ENCODE assay signal across 8 cellular contexts in genomic region chr20:44092551-44093248, GRCh38.
DNase-seq lines count a peak whose midpoint lies in the region; FAIRE-seq and TF ChIP-seq lines count a peak whose summit lies in the region.

No MANE protein-coding gene starts in this region.

- H3K4me3 Mint-ChIP-seq in nephron progenitor cell = no peak overlapping the region

- H3K36me3 Mint-ChIP-seq in nephron progenitor cell (ENCODE audit: low read depth) = no peaks in the 10 kb centered on the region

- no peak overlapping the region for H3K4me3 ChIP-seq in NT2/D1 (ENCODE audit: insufficient read length, low read depth)
- no peak overlapping the region for H3K4me3 ChIP-seq in bronchial epithelial cell (ENCODE audit: low read depth, low read length)

- H3K27ac Mint-ChIP-seq in nephron progenitor cell = no peak overlapping the region

- H3K27me3 ChIP-seq in NT2/D1 (ENCODE audit: insufficient read depth, insufficient read length) (no peaks in the 10 kb centered on the region), bronchial epithelial cell (ENCODE audit: control insufficient read depth, insufficient read depth, low read length) (no peaks in the 10 kb centered on the region)

- no peak overlapping the region for H3K27ac ChIP-seq in substantia nigra (ENCODE audit: low read depth, low read length, poor library complexity, severe bottlenecking)

- no peaks in the 10 kb centered on the region for H3K36me3 ChIP-seq in NT2/D1 (ENCODE audit: insufficient read depth, insufficient read length, low read length)
- no peaks in the 10 kb centered on the region for H3K36me3 ChIP-seq in bronchial epithelial cell (ENCODE audit: control insufficient read depth, insufficient read depth, low read length)

- peak overlapping the region; percentile 11 for H3K9ac ChIP-seq in NT2/D1 (ENCODE audit: insufficient read length, low read depth)

- FAIRE-seq in bronchial epithelial cell (lab: Jason Lieb, UNC) (no peak), frontal cortex (lab: Jason Lieb, UNC) (no peak)

- DNase-seq in AG20443 (ENCODE audit: low spot score) = peak; percentile 42
- peak; percentile 51 for DNase-seq in NT2/D1 (ENCODE audit: low read depth, low spot score)
- peak; percentile 35 for DNase-seq in bronchial epithelial cell (ENCODE audit: low read depth)
- DNase-seq in nephron progenitor cell = no peak
- DNase-seq in frontal cortex (ENCODE audit: low spot score in 2 of 2) = no peak
- no peak for DNase-seq in substantia nigra (lab: John Stamatoyannopoulos, UW)
- no peak for DNase-seq in NCI-H2081 (lab: John Stamatoyannopoulos, UW)

- peaks cover 19% of the 10 kb centered on the region for H3K4me1 Mint-ChIP-seq in nephron progenitor cell

- no peaks in the 10 kb centered on the region for H3K9me3 ChIP-seq in NT2/D1 (ENCODE audit: insufficient read depth, low read length)

- H3K4me1 ChIP-seq in NT2/D1 (ENCODE audit: insufficient read depth, insufficient read length) = no peaks in the 10 kb centered on the region

- no peaks in the 10 kb centered on the region for H3K9me3 Mint-ChIP-seq in nephron progenitor cell

- peaks cover 7% of the 10 kb centered on the region for H3K27me3 Mint-ChIP-seq in nephron progenitor cell (ENCODE audit: low read depth, poor library complexity)

- peak; percentile 62 for TF ChIP-seq CTCF in GM12873 (IDR thresholded peaks at IDR 0.05; ENCODE audit: insufficient read depth, low read depth, low read length, missing control alignments)
- TF ChIP-seq CTCF in bronchial epithelial cell (IDR thresholded peaks at IDR 0.05; ENCODE audit: insufficient read depth, low read length, severe bottlenecking) = peak; percentile 64
- peak; percentile 47 for TF ChIP-seq CTCF in nephron progenitor cell (IDR thresholded peaks at IDR 0.05)

Comparison
In these comparisons a context has a peak if more than half of its experiments do, and no peak if none do; other contexts are left out.
1. DNase-seq: peak in AG20443 (single experiment), NT2/D1 (single experiment) and bronchial epithelial cell (single experiment); none in nephron progenitor cell (single experiment), frontal cortex (0 of 2), substantia nigra (0 of 49) and NCI-H2081 (0 of 2).
2. Peak in every context shown above with its lines, with median percentiles within 50 percentile points of each other: CTCF ChIP-seq.